Comparison of ENCODE assay signal across 1 cellular context in the genomic region with DNA sequence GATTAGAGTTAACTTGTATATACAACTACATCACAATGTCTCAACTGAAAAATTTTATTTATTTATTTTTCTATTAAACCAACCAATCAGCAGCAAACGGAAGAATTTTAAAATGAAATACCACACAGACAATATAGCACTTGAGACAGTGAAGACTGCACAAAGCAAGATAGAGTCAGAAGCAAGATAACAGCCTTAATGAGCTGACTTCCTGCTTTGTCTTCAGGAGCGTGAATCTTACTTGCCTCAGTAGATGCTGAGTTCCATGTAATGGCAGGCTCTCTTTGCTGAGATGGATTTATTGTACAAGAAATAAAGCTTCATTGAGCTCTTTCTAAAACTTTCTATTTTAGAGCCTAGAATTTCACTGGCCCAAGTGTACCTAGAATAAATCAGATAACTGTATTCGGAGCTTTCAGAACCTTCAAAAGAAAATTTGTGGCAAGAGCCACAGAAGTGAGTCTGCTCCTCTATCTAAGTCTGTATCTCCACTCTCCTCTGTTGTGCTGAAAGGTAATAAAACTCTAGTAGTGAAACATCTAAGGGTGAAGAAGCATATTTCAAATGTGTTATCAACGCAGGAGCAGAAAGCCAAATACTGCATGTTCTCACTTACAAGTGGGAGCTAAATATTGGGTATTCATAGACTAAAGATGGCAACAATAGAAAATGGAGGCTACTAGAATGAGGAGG.
TF ChIP-seq lines count a peak whose summit lies in the region.

No MANE protein-coding gene starts in this region.

TF ChIP-seq in K562, 482 proteins besides CTCF, POLR2A, EP300 and RAD21 (continued from another document):
- no peak for TF ChIP-seq FOXA3 (CRISPR knock-in tag; conservative IDR thresholded peaks at IDR 0.05 in 1 of 2, IDR thresholded peaks at IDR 0.05 in 1 of 2)
- no peak for TF ChIP-seq ZNF644 (tag; IDR thresholded peaks at IDR 0.05; ENCODE audit: low read depth)
- peak; percentile 77; the same call in 1 of the 2 replicates for TF ChIP-seq SOX6 (IDR thresholded peaks at IDR 0.05)
- TF ChIP-seq NFE2 (IDR thresholded peaks at IDR 0.05; ENCODE audit: low read depth): no peak
- TF ChIP-seq, protein P1, sequence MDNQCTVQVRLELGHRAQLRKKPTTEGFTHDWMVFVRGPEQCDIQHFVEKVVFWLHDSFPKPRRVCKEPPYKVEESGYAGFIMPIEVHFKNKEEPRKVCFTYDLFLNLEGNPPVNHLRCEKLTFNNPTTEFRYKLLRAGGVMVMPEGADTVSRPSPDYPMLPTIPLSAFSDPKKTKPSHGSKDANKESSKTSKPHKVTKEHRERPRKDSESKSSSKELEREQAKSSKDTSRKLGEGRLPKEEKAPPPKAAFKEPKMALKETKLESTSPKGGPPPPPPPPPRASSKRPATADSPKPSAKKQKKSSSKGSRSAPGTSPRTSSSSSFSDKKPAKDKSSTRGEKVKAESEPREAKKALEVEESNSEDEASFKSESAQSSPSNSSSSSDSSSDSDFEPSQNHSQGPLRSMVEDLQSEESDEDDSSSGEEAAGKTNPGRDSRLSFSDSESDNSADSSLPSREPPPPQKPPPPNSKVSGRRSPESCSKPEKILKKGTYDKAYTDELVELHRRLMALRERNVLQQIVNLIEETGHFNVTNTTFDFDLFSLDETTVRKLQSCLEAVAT (IDR thresholded peaks at IDR 0.05): no peak
- TF ChIP-seq SETDB1 (IDR thresholded peaks at IDR 0.05; ENCODE audit: low read length): no peak
- peak; percentile 41; the same call in 1 of the 2 replicates for TF ChIP-seq TEAD4 (IDR thresholded peaks at IDR 0.05; ENCODE audit: low read length)
- no peak for TF ChIP-seq TEAD4 (CRISPR knock-in tag; IDR thresholded peaks at IDR 0.05; ENCODE audit: borderline replicate concordance)
- no peak for TF ChIP-seq SMAD1 (IDR thresholded peaks at IDR 0.05; ENCODE audit: low read depth, low read length, partially characterized antibody)
- no peak for TF ChIP-seq PCBP1 (IDR thresholded peaks at IDR 0.05; ENCODE audit: low read depth, low read length, poor library complexity, severe bottlenecking)
- TF ChIP-seq ZNF583 (CRISPR knock-in tag; IDR thresholded peaks at IDR 0.05): no peak
- TF ChIP-seq ZNF75A (CRISPR knock-in tag; IDR thresholded peaks at IDR 0.05): no peak
- TF ChIP-seq CHCHD3 (CRISPR knock-in tag; IDR thresholded peaks at IDR 0.05): no peak
- 0 out of 2 replicates have a peak, but pooled peaks have one; percentile 33 for TF ChIP-seq ZNF79 (CRISPR knock-in tag; IDR thresholded peaks at IDR 0.05; ENCODE audit: low read depth)
- TF ChIP-seq, protein P2, sequence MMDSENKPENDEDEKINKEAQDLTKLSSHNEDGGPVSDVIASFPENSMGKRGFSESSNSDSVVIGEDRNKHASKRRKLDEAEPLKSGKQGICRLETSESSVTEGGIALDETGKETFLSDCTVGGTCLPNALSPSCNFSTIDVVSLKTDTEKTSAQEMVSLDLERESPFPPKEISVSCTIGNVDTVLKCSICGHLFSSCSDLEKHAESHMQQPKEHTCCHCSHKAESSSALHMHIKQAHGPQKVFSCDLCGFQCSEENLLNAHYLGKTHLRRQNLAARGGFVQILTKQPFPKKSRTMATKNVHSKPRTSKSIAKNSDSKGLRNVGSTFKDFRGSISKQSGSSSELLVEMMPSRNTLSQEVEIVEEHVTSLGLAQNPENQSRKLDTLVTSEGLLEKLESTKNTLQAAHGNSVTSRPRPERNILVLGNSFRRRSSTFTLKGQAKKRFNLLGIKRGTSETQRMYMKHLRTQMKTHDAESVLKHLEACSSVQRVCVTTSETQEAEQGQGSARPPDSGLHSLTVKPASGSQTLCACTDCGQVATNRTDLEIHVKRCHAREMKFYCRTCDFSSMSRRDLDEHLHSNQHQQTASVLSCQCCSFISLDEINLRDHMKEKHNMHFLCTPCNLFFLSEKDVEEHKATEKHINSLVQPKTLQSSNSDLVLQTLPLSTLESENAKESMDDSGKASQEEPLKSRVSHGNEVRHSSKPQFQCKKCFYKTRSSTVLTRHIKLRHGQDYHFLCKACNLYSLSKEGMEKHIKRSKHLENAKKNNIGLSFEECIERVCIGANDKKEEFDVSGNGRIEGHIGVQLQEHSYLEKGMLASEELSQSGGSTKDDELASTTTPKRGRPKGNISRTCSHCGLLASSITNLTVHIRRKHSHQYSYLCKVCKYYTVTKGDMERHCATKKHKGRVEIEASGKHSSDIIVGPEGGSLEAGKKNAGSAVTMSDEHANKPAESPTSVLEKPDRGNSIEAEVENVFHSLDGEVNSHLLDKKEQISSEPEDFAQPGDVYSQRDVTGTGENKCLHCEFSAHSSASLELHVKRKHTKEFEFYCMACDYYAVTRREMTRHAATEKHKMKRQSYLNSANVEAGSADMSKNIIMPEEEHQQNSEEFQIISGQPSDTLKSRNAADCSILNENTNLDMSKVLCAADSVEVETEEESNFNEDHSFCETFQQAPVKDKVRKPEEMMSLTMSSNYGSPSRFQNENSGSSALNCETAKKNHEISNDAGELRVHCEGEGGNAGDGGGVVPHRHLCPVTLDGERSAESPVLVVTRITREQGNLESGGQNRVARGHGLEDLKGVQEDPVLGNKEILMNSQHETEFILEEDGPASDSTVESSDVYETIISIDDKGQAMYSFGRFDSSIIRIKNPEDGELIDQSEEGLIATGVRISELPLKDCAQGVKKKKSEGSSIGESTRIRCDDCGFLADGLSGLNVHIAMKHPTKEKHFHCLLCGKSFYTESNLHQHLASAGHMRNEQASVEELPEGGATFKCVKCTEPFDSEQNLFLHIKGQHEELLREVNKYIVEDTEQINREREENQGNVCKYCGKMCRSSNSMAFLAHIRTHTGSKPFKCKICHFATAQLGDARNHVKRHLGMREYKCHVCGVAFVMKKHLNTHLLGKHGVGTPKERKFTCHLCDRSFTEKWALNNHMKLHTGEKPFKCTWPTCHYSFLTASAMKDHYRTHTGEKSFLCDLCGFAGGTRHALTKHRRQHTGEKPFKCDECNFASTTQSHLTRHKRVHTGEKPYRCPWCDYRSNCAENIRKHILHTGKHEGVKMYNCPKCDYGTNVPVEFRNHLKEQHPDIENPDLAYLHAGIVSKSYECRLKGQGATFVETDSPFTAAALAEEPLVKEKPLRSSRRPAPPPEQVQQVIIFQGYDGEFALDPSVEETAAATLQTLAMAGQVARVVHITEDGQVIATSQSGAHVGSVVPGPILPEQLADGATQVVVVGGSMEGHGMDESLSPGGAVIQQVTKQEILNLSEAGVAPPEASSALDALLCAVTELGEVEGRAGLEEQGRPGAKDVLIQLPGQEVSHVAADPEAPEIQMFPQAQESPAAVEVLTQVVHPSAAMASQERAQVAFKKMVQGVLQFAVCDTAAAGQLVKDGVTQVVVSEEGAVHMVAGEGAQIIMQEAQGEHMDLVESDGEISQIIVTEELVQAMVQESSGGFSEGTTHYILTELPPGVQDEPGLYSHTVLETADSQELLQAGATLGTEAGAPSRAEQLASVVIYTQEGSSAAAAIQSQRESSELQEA (IDR thresholded peaks at IDR 0.05; ENCODE audit: low read depth): no peak
- no peak for TF ChIP-seq ZNF785 (CRISPR knock-in tag; IDR thresholded peaks at IDR 0.05)
- no peak for TF ChIP-seq TAF15 (IDR thresholded peaks at IDR 0.05; ENCODE audit: low read depth, low read length)
- peak; percentile 51; the same call in 1 of the 2 replicates for TF ChIP-seq GABPA (tag; conservative IDR thresholded peaks at IDR 0.05; ENCODE audit: low read depth)
- TF ChIP-seq CXXC5 (CRISPR knock-in tag; IDR thresholded peaks at IDR 0.05): 0 out of 2 replicates have a peak, but pooled peaks have one; percentile 12
- no peak for TF ChIP-seq CEBPG (CRISPR knock-in tag; IDR thresholded peaks at IDR 0.05)
- no peak for TF ChIP-seq CEBPG (tag; conservative IDR thresholded peaks at IDR 0.05 in 1 of 2, IDR thresholded peaks at IDR 0.05 in 1 of 2)
- no peak for TF ChIP-seq GABPB1 (CRISPR knock-in tag; IDR thresholded peaks at IDR 0.05)
- TF ChIP-seq MEF2D (tag; conservative IDR thresholded peaks at IDR 0.05; ENCODE audit: low read depth): no peak
